2 cellular contexts compared by ENCODE assay signal in genomic region chr11:66290332-66290629, GRCh38.
TF ChIP-seq lines count a peak whose summit lies in the region.

No MANE protein-coding gene starts in this region.

TF ChIP-seq in SK-N-SH, 30 proteins besides CTCF, POLR2A, EP300 and RAD21 (continued from another document):
- TF ChIP-seq ZBTB33 (IDR thresholded peaks at IDR 0.05; ENCODE audit: borderline replicate concordance, low read depth) (no peak), PBX3 (IDR thresholded peaks at IDR 0.05) (no peak), RFX5 (IDR thresholded peaks at IDR 0.05; ENCODE audit: low read length) (no peak)
TF ChIP-seq in SK-N-SH: peak in this region for 0.

TF ChIP-seq in SK-N-SH treated with all-trans-retinoic acid at 6 μM for 48 hours, 23 proteins besides CTCF, POLR2A, EP300 and RAD21 (continued from another document):
- no peak for TF ChIP-seq CREB5 (CRISPR knock-in tag; IDR thresholded peaks at IDR 0.05; ENCODE audit: low read depth)
- no peak for TF ChIP-seq ESRRG (CRISPR knock-in tag; IDR thresholded peaks at IDR 0.05)
- no peak for TF ChIP-seq ARNTL (CRISPR knock-in tag; IDR thresholded peaks at IDR 0.05; ENCODE audit: borderline replicate concordance, low read depth)
- no peak for TF ChIP-seq OSR1 (CRISPR knock-in tag; IDR thresholded peaks at IDR 0.05)
- no peak for TF ChIP-seq ZNF8 (CRISPR knock-in tag; IDR thresholded peaks at IDR 0.05)
- no peak for TF ChIP-seq PATZ1 (CRISPR knock-in tag; IDR thresholded peaks at IDR 0.05; ENCODE audit: borderline replicate concordance)
- TF ChIP-seq GLIS3 (CRISPR knock-in tag; IDR thresholded peaks at IDR 0.05) = no peak
- no peak for TF ChIP-seq TOX (CRISPR knock-in tag; IDR thresholded peaks at IDR 0.05; ENCODE audit: borderline replicate concordance)
- no peak for TF ChIP-seq RARB (CRISPR knock-in tag; IDR thresholded peaks at IDR 0.05)
- TF ChIP-seq TSHZ2 (CRISPR knock-in tag; IDR thresholded peaks at IDR 0.05) = no peak
- TF ChIP-seq POU6F1 (CRISPR knock-in tag; IDR thresholded peaks at IDR 0.05; ENCODE audit: borderline replicate concordance, low read depth) = no peak
- no peak for TF ChIP-seq BACH2 (CRISPR knock-in tag; IDR thresholded peaks at IDR 0.05; ENCODE audit: borderline replicate concordance)
